Comparison of ENCODE assay signal across 22 cellular contexts in genomic region chr17:64329571-64329970, GRCh38.
DNase-seq lines count a peak whose midpoint lies in the region; ATAC-seq and TF ChIP-seq lines count a peak whose summit lies in the region.
"Had no signal": no experiment of that assay in that cellular context is flagged by ENCODE, and none has a peak within 500 bp of the region (broad histone marks: within the 10 kb centered on the region; RNA-seq: fewer than 3 reads in every experiment).

No MANE protein-coding gene starts in this region.

- H3K36me3 ChIP-seq in heart left ventricle (peaks cover 0 to 20% (median 9%) of the 10 kb centered on the region in 9 donors), lower lobe of right lung (peaks cover 24% of the 10 kb centered on the region), uterus (no peaks in the 10 kb centered on the region), SK-N-SH (replicated peaks in 1 of 2; ENCODE audit: control insufficient read depth in 1 of 2, insufficient read depth in 2 of 2, low read length in 1 of 2) (no peaks in the 10 kb centered on the region)
- H3K36me3 ChIP-seq: adrenal gland, HAP-1, right lobe of liver, transverse colon had no signal

- H3K9me3 Mint-ChIP-seq in stimulated activated naive CD8-positive, alpha-beta T cell treated with anti-CD3 and anti-CD28 coated beads, Interleukin-15, amount 100 ng/mL, for 72 hours: no peaks in the 10 kb centered on the region
- H3K9me3 Mint-ChIP-seq: activated naive CD4-positive, alpha-beta T cell treated with anti-CD3 and anti-CD28 coated beads, Interleukin-2, amount 10 ng/mL, durations not matched to agents 7 days and 5 days; activated T-helper 17 cell treated with anti-CD3 and anti-CD28 coated beads, Interleukin-2, amount 50 U/mL, for 72 hours; mesothelial cell of epicardium had no signal

- no peaks in the 10 kb centered on the region for H3K79me2 ChIP-seq in SK-N-SH (ENCODE audit: insufficient read depth)

- H4K20me1 ChIP-seq in SK-N-SH (ENCODE audit: insufficient read depth): no peaks in the 10 kb centered on the region

- H3K27ac Mint-ChIP-seq in stimulated activated naive CD8-positive, alpha-beta T cell treated with anti-CD3 and anti-CD28 coated beads, Interleukin-15, amount 100 ng/mL, for 72 hours: no peak overlapping the region
- H3K27ac Mint-ChIP-seq: activated naive CD4-positive, alpha-beta T cell treated with anti-CD3 and anti-CD28 coated beads, Interleukin-2, amount 10 ng/mL, durations not matched to agents 7 days and 5 days; activated T-helper 17 cell treated with anti-CD3 and anti-CD28 coated beads, Interleukin-2, amount 50 U/mL, for 72 hours; mesothelial cell of epicardium had no signal

- H3K27me3 ChIP-seq in heart left ventricle (no peaks in the 10 kb centered on the region), lower lobe of right lung (ENCODE audit: low read depth) (no peaks in the 10 kb centered on the region), uterus (no peaks in the 10 kb centered on the region), SK-N-SH (ENCODE audit: insufficient read depth) (no peaks in the 10 kb centered on the region)
- H3K27me3 ChIP-seq: adrenal gland, dorsolateral prefrontal cortex, right lobe of liver, transverse colon had no signal

- 89 to 94% (median 92%) methylated on average over 9 of the region's 9 CpGs for whole genome bisulfite sequencing in heart left ventricle, 4 donors
- 89% methylated on average over 9 of the region's 9 CpGs for WGBS in SK-N-SH (ENCODE audit: low lambda C conversion rate)

- TF ChIP-seq RAD21 in SK-N-SH (IDR thresholded peaks at IDR 0.05; ENCODE audit: low read length): no peak

- H3K4me2 ChIP-seq in SK-N-SH: no peak overlapping the region

- CTCF ChIA-PET in SK-N-SH (lab: Yijun Ruan, JAX): interaction anchor here (2.6 to 4.7 kb wide), 3 partner anchors 9 to 90 kb away, joined by 10 to 36 read pairs (median 30); no protein-coding TSS in a partner anchor

- no peaks in the 10 kb centered on the region for H3K9me2 ChIP-seq in SK-N-SH

- peaks cover 28% of the 10 kb centered on the region for H3K4me1 Mint-ChIP-seq in stimulated activated naive CD8-positive, alpha-beta T cell treated with anti-CD3 and anti-CD28 coated beads, Interleukin-15, amount 100 ng/mL, for 72 hours
- H3K4me1 Mint-ChIP-seq: activated T-helper 17 cell treated with anti-CD3 and anti-CD28 coated beads, Interleukin-2, amount 50 U/mL, for 72 hours had no signal

- intact Hi-C loops in heart left ventricle (cut with DNase I): loop anchor here in 2 of 10 donors (5.0 kb wide), 2 partner anchors 33 to 58 kb away; no protein-coding TSS in a partner anchor
- intact Hi-C loops in Right ventricle myocardium superior (cut with DNase I): no loop called here
- intact Hi-C loops in lower lobe of right lung (cut with DNase I): loop anchor here (10.0 kb wide), 1 partner anchor 85 kb away; no protein-coding TSS in a partner anchor
- intact Hi-C loops in uterus (cut with DNase I; ENCODE audit: low total_unique reads): no loop called here
- intact Hi-C loops in left colon (cut with DNase I, micrococcal nuclease): loop anchor here (5.0 to 10.0 kb wide), 2 partner anchors 85 to 88 kb away; no protein-coding TSS in a partner anchor

- peak overlapping the region; percentile 15 to 91 (median 80) for H3K27ac ChIP-seq in heart left ventricle
- H3K27ac ChIP-seq in VCaP: peak overlapping the region; percentile 95
- H3K27ac ChIP-seq in lower lobe of right lung: peak overlapping the region; percentile 85
- H3K27ac ChIP-seq in uterus: peak overlapping the region; percentile 77 to 78
- H3K27ac ChIP-seq in SK-N-SH (ENCODE audit: low read depth in 2 of 2, low read length in 1 of 2): no peak overlapping the region
- H3K27ac ChIP-seq: right lobe of liver had no signal

- peaks cover 5 to 95% (median 73%) of the 10 kb centered on the region in 12 donors for H3K4me1 ChIP-seq in heart left ventricle
- peaks cover 97% of the 10 kb centered on the region for H3K4me1 ChIP-seq in lower lobe of right lung
- H3K4me1 ChIP-seq in uterus: peaks cover 0 to 14% of the 10 kb centered on the region in 2 donors
- peaks cover 15 to 23% of the 10 kb centered on the region in 2 experiments; a peak in 2 of 4 replicates for H3K4me1 ChIP-seq in SK-N-SH (ENCODE audit: control insufficient read depth in 1 of 2, insufficient read depth in 2 of 2, low read depth in 1 of 2, low read length in 1 of 2)

- no peak for TF ChIP-seq EP300 in SK-N-SH (IDR thresholded peaks at IDR 0.05; ENCODE audit: borderline replicate concordance in 1 of 2, low read depth in 1 of 2, low read length in 1 of 2)

- H3K4me3 Mint-ChIP-seq in stimulated activated naive CD8-positive, alpha-beta T cell treated with anti-CD3 and anti-CD28 coated beads, Interleukin-15, amount 100 ng/mL, for 72 hours: no peak overlapping the region
- H3K4me3 Mint-ChIP-seq: activated naive CD4-positive, alpha-beta T cell treated with anti-CD3 and anti-CD28 coated beads, Interleukin-2, amount 10 ng/mL, durations not matched to agents 7 days and 5 days; activated T-helper 17 cell treated with anti-CD3 and anti-CD28 coated beads, Interleukin-2, amount 50 U/mL, for 72 hours; mesothelial cell of epicardium had no signal

- H3K9me3 ChIP-seq in heart left ventricle (peaks cover 0 to 5% (median 0%) of the 10 kb centered on the region in 12 donors), lower lobe of right lung (no peaks in the 10 kb centered on the region), uterus (no peaks in the 10 kb centered on the region), SK-N-SH (no peaks in the 10 kb centered on the region)
- H3K9me3 ChIP-seq: adrenal gland, HAP-1, right lobe of liver, transverse colon had no signal

- H3K4me3 ChIP-seq in heart left ventricle (no peak overlapping the region), lower lobe of right lung (no peak overlapping the region), uterus (no peak overlapping the region), SK-N-SH (ENCODE audit: low read depth in 2 of 2, low read length in 1 of 2) (no peak overlapping the region)
- H3K4me3 ChIP-seq: adrenal gland, HAP-1, right lobe of liver, transverse colon had no signal

- no peaks in the 10 kb centered on the region for H3F3A ChIP-seq in SK-N-SH (replicated peaks; ENCODE audit: insufficient read depth)

- no peak overlapping the region for H2AFZ ChIP-seq in SK-N-SH (ENCODE audit: low read depth)

- no peaks in the 10 kb centered on the region for H3K27me3 Mint-ChIP-seq in stimulated activated naive CD8-positive, alpha-beta T cell treated with anti-CD3 and anti-CD28 coated beads, Interleukin-15, amount 100 ng/mL, for 72 hours
- H3K27me3 Mint-ChIP-seq: activated naive CD4-positive, alpha-beta T cell treated with anti-CD3 and anti-CD28 coated beads, Interleukin-2, amount 10 ng/mL, durations not matched to agents 7 days and 5 days; activated T-helper 17 cell treated with anti-CD3 and anti-CD28 coated beads, Interleukin-2, amount 50 U/mL, for 72 hours had no signal

- TF ChIP-seq POLR2A in heart left ventricle (IDR thresholded peaks at IDR 0.05): no peak
- TF ChIP-seq POLR2A in uterus (IDR thresholded peaks at IDR 0.05): no peak

- POLR2A ChIA-PET in SK-N-SH (lab: Yijun Ruan, JAX): no interaction called here

- TF ChIP-seq CTCF in heart left ventricle (IDR thresholded peaks at IDR 0.05) (no peak), VCaP (conservative IDR thresholded peaks at IDR 0.05) (no peak), lower lobe of right lung (IDR thresholded peaks at IDR 0.05) (no peak), uterus (IDR thresholded peaks at IDR 0.05) (no peak), SK-N-SH (IDR thresholded peaks at IDR 0.05) (no peak)

- DNase-seq in heart left ventricle (peak in 1 of 5 donors; percentile 14), Right ventricle myocardium superior (no peak), lower lobe of right lung (no peak), uterus (no peak), SK-N-SH (no peak), left colon (no peak)
- DNase-seq in stimulated activated naive CD8-positive, alpha-beta T cell treated with anti-CD3 and anti-CD28 coated beads, Interleukin-15, amount 100 ng/mL, for 72 hours: no peak
- DNase-seq: activated CD4-positive, alpha-beta T cell treated with anti-CD3 and anti-CD28 coated beads for 48 hours; activated naive CD4-positive, alpha-beta T cell treated with anti-CD3 and anti-CD28 coated beads, Interleukin-2, amount 10 ng/mL, durations not matched to agents 7 days and 5 days; adrenal gland; cerebellar nuclear complex; dorsolateral prefrontal cortex; Kasumi-1; right lobe of liver; SHP77; stimulated activated CD4-positive, alpha-beta T cell treated with anti-CD3 and anti-CD28 coated beads, Interleukin-4, amount 100 ng/mL, for 1 hour; T-helper 9 cell; transverse colon had no signal

- no peak for ATAC-seq in heart left ventricle
- no peak for ATAC-seq in Right ventricle myocardium superior (ENCODE audit: poor library complexity)
- ATAC-seq in lower lobe of right lung: no peak
- ATAC-seq in stimulated activated naive CD8-positive, alpha-beta T cell treated with anti-CD3 and anti-CD28 coated beads, Interleukin-15, amount 100 ng/mL, for 72 hours: no peak
- ATAC-seq in left colon: no peak
- ATAC-seq: activated T-helper 17 cell treated with anti-CD3 and anti-CD28 coated beads, Interleukin-2, amount 50 U/mL, for 72 hours; right lobe of liver had no signal

- H3K9ac ChIP-seq in SK-N-SH: no peak overlapping the region

TF ChIP-seq in SK-N-SH, 30 proteins besides CTCF, POLR2A, EP300 and RAD21:
- TF ChIP-seq YY1 (IDR thresholded peaks at IDR 0.05; ENCODE audit: low read depth): no peak
- TF ChIP-seq JUND (IDR thresholded peaks at IDR 0.05): no peak
- TF ChIP-seq SIN3A (IDR thresholded peaks at IDR 0.05; ENCODE audit: borderline replicate concordance, low read depth, low read length): no peak
- TF ChIP-seq RCOR1 (IDR thresholded peaks at IDR 0.05; ENCODE audit: low read length): no peak
- no peak for TF ChIP-seq TCF12 (IDR thresholded peaks at IDR 0.05)
- no peak for TF ChIP-seq TAF1 (IDR thresholded peaks at IDR 0.05; ENCODE audit: borderline replicate concordance, low read depth, low read length)
- TF ChIP-seq GABPA (IDR thresholded peaks at IDR 0.05; ENCODE audit: low read depth): no peak

Comparison
In these comparisons a context has a peak if more than half of its experiments do, and no peak if none do; other contexts are left out.
1. H3K27ac ChIP-seq: peak in heart left ventricle (12 of 12), VCaP (single experiment), lower lobe of right lung (single experiment) and uterus (2 of 2); none in SK-N-SH (0 of 2).
2. intact Hi-C loops: an anchor here in lower lobe of right lung (10.0 kb wide) and left colon (5.0 to 10.0 kb wide); none called in Right ventricle myocardium superior and uterus.